2 cellular contexts compared by ENCODE assay signal in genomic region chr18:48776641-48777025, GRCh38.
TF ChIP-seq lines count a peak whose summit lies in the region.

No MANE protein-coding gene starts in this region.

TF ChIP-seq in GM12891, 5 proteins besides CTCF, POLR2A, EP300 and RAD21 (continued from another document):
- TF ChIP-seq PAX5 (IDR thresholded peaks at IDR 0.05; ENCODE audit: insufficient read depth, low read length, severe bottlenecking): no peak

TF ChIP-seq in SK-N-SH, 30 proteins besides CTCF, POLR2A, EP300 and RAD21 (continued from another document):
- TF ChIP-seq ZBTB33 (IDR thresholded peaks at IDR 0.05; ENCODE audit: borderline replicate concordance, low read depth): no peak
- no peak for TF ChIP-seq IRF3 (IDR thresholded peaks at IDR 0.05; ENCODE audit: low read depth, low read length)
- TF ChIP-seq TEAD4 (IDR thresholded peaks at IDR 0.05; ENCODE audit: borderline replicate concordance, insufficient read depth): no peak
- TF ChIP-seq USF1 (IDR thresholded peaks at IDR 0.05; ENCODE audit: borderline replicate concordance, low read depth): no peak
- no peak for TF ChIP-seq NFIC (IDR thresholded peaks at IDR 0.05; ENCODE audit: borderline replicate concordance)
- no peak for TF ChIP-seq POLR2AphosphoS5 (IDR thresholded peaks at IDR 0.05; ENCODE audit: low read depth, low read length)
- no peak for TF ChIP-seq FOXM1 (IDR thresholded peaks at IDR 0.05; ENCODE audit: low read depth)
- TF ChIP-seq RFX5 (IDR thresholded peaks at IDR 0.05; ENCODE audit: low read length): no peak
- no peak for TF ChIP-seq FOSL2 (IDR thresholded peaks at IDR 0.05; ENCODE audit: borderline replicate concordance, low read depth)
- no peak for TF ChIP-seq NRF1 (IDR thresholded peaks at IDR 0.05; ENCODE audit: low read depth, low read length)
- TF ChIP-seq CHD2 (IDR thresholded peaks at IDR 0.05; ENCODE audit: low read length, partially characterized antibody): no peak
- no peak for TF ChIP-seq EZH2phosphoT487 (IDR thresholded peaks at IDR 0.05; ENCODE audit: borderline replicate concordance, low read depth)
- no peak for TF ChIP-seq SIN3A (IDR thresholded peaks at IDR 0.05; ENCODE audit: borderline replicate concordance, low read depth, low read length)
- TF ChIP-seq MXI1 (IDR thresholded peaks at IDR 0.05; ENCODE audit: low read depth, low read length): no peak
- no peak for TF ChIP-seq RXRA (IDR thresholded peaks at IDR 0.05; ENCODE audit: borderline replicate concordance, low read depth)
- TF ChIP-seq JUND (IDR thresholded peaks at IDR 0.05): no peak
- TF ChIP-seq SMC3 (IDR thresholded peaks at IDR 0.05; ENCODE audit: low read depth, low read length): no peak
- TF ChIP-seq USF2 (IDR thresholded peaks at IDR 0.05; ENCODE audit: borderline replicate concordance, low read depth, low read length): no peak
